ENCODE assay signal across 9 cellular contexts in genomic region chr14:22713631-22713950, GRCh38. TPM values are rescaled to one million over a fixed set of nuclear protein-coding genes. Genes with fewer than 3 reads are reported as not detected.
DNase-seq lines count a peak whose midpoint lies in the region; ATAC-seq, FAIRE-seq and TF ChIP-seq lines count a peak whose summit lies in the region.
"Had no signal": no experiment of that assay in that cellular context is flagged by ENCODE, and none has a peak within 500 bp of the region (broad histone marks: within the 10 kb centered on the region; RNA-seq: fewer than 3 reads in every experiment).

No MANE protein-coding gene starts in this region.

- H3K4me3 Mint-ChIP-seq in CD8-positive, alpha-beta memory T cell: peak overlapping the region; percentile 79 to 91 (median 84)
- H3K4me3 Mint-ChIP-seq in IgD-negative memory B cell: peak overlapping the region; percentile 69 to 95 (median 87)
- peak overlapping the region; percentile 79 to 91 (median 87) for H3K4me3 Mint-ChIP-seq in naive thymus-derived CD8-positive, alpha-beta T cell

- peak overlapping the region; percentile 84 for H2AFZ ChIP-seq in GM12878 (ENCODE audit: control insufficient read depth, low read depth, low read length)

- peak overlapping the region; percentile 38; the same call in 1 of the 2 replicates for H3K9ac ChIP-seq in GM12878 (ENCODE audit: control insufficient read depth, insufficient read depth, low read length)

- no peak for TF ChIP-seq POLR2A in GM12878 (IDR thresholded peaks at IDR 0.05; ENCODE audit: low read depth, low read length)

- CTCF ChIA-PET in CD8-positive, alpha-beta memory T cell (lab: Charles Lee): interaction anchor here (0.7 to 0.9 kb wide), 2 partner anchors 11 to 187 kb away, joined by 4 read pairs; no protein-coding TSS in a partner anchor
- CTCF ChIA-PET in GM12878 (lab: Yijun Ruan, JAX): interaction anchor here (0.9 to 1.0 kb wide), 4 partner anchors 56 to 139 kb away, joined by 3 to 4 read pairs (median 3); no protein-coding TSS in a partner anchor

- no peak for FAIRE-seq in GM12878 (lab: Jason Lieb, UNC)
- FAIRE-seq in small intestine (lab: Jason Lieb, UNC): no peak

- peak overlapping the region; percentile 39 for H3K4me3 ChIP-seq in CD8-positive, alpha-beta memory T cell (ENCODE audit: low read length)
- peak overlapping the region; percentile 70 for H3K4me3 ChIP-seq in GM12878
- H3K4me3 ChIP-seq in H7 (ENCODE audit: insufficient read depth, low read depth, low read length): no peak overlapping the region
- peak overlapping the region in 1 of 2 donors; percentile 28 for H3K4me3 ChIP-seq in small intestine (ENCODE audit: low read depth in 1 of 2, low read length in 2 of 2)

- DNase-seq in CD8-positive, alpha-beta memory T cell: no peak
- DNase-seq in GM12878 (ENCODE audit: low read depth, low spot score) (no peak), H7 (no peak), H4 (ENCODE audit: low spot score) (no peak), small intestine (no peak), caudate nucleus (lab: John Stamatoyannopoulos, UW) (no peak)
- peak in 1 of 10 donors; percentile 2 for DNase-seq in naive thymus-derived CD8-positive, alpha-beta T cell
- DNase-seq: WERI-Rb-1 had no signal

- peaks cover 8 to 15% (median 11%) of the 10 kb centered on the region in 3 donors for H3K4me1 Mint-ChIP-seq in CD8-positive, alpha-beta memory T cell
- H3K4me1 Mint-ChIP-seq in IgD-negative memory B cell: peaks cover 6 to 10% (median 8%) of the 10 kb centered on the region in 3 donors
- peaks cover 4 to 19% (median 11%) of the 10 kb centered on the region in 4 donors for H3K4me1 Mint-ChIP-seq in naive thymus-derived CD8-positive, alpha-beta T cell

- peaks cover 4% of the 10 kb centered on the region for H3K4me1 ChIP-seq in CD8-positive, alpha-beta memory T cell (ENCODE audit: insufficient read depth, low read length)
- H3K4me1 ChIP-seq in GM12878 (ENCODE audit: control insufficient read depth, insufficient read depth, low read length) (peaks cover 3% of the 10 kb centered on the region; the same call in 1 of the 2 replicates), small intestine (ENCODE audit: control insufficient read depth in 2 of 2, insufficient read depth in 1 of 2, low read depth in 1 of 2, low read length in 1 of 2) (peaks cover 2% of the 10 kb centered on the region in 2 donors)

- H3K27me3 Mint-ChIP-seq in CD8-positive, alpha-beta memory T cell: peaks cover 32 to 61% of the 10 kb centered on the region in 2 donors
- peaks cover 14% of the 10 kb centered on the region for H3K27me3 Mint-ChIP-seq in IgD-negative memory B cell
- peaks cover 9 to 43% (median 26%) of the 10 kb centered on the region in 5 donors for H3K27me3 Mint-ChIP-seq in naive thymus-derived CD8-positive, alpha-beta T cell

- ATAC-seq in GM12878: no peak
- ATAC-seq in naive thymus-derived CD8-positive, alpha-beta T cell: no peak

- H3K79me2 ChIP-seq in GM12878 (ENCODE audit: control insufficient read depth, insufficient read depth, low read length): no peaks in the 10 kb centered on the region

- POLR2A ChIA-PET in CD8-positive, alpha-beta memory T cell (lab: Charles Lee): interaction anchor here (0.6 to 0.7 kb wide), 2 partner anchors 333 to 447 kb away, joined by 3 to 6 read pairs; no protein-coding TSS in a partner anchor
- POLR2A ChIA-PET in GM12878 (lab: Charles Lee): interaction anchor here (0.6 to 0.7 kb wide), 6 partner anchors 108 to 496 kb away, joined by 3 to 5 read pairs (median 4); partner anchors contain the start of gene PRMT5
- POLR2A ChIA-PET in naive thymus-derived CD8-positive, alpha-beta T cell (lab: Charles Lee): interaction anchor here (0.6 to 0.7 kb wide), 3 partner anchors 31 to 111 kb away, joined by 3 to 5 read pairs (median 3); no protein-coding TSS in a partner anchor

- intact Hi-C loops in GM12878 (cut with micrococcal nuclease; ENCODE audit: unreplicated experiment): loop anchor here (5.0 kb wide), 2 partner anchors 56 to 126 kb away; partner anchors contain the start of gene DAD1

- H3K9me3 ChIP-seq in CD8-positive, alpha-beta memory T cell (ENCODE audit: low read length): no peaks in the 10 kb centered on the region
- H3K9me3 ChIP-seq in GM12878 (replicated peaks; ENCODE audit: control insufficient read depth, insufficient read depth, low read length) (no peaks in the 10 kb centered on the region), small intestine (ENCODE audit: control insufficient read depth, low read depth) (no peaks in the 10 kb centered on the region)

- no TSS peak for BruUV-seq in GM12878 (replicated peaks; lab: Mats Ljungman, UMichigan)

- no peaks in the 10 kb centered on the region for H3K27me3 ChIP-seq in CD8-positive, alpha-beta memory T cell (ENCODE audit: insufficient read depth, low read length, poor library complexity, severe bottlenecking)
- H3K27me3 ChIP-seq in GM12878 (replicated peaks in 1 of 2; ENCODE audit: control insufficient read depth in 2 of 2, insufficient read depth in 2 of 2, low read length in 1 of 2) (no peaks in the 10 kb centered on the region), H7 (ENCODE audit: control insufficient read depth, insufficient read depth, low read length) (peaks cover 5% of the 10 kb centered on the region; the same call in 1 of the 2 replicates), small intestine (ENCODE audit: control insufficient read depth in 2 of 2, insufficient read depth in 2 of 2, low read length in 2 of 2) (no peaks in the 10 kb centered on the region)

- TF ChIP-seq CTCF in GM12878 (IDR thresholded peaks at IDR 0.05 in 2 of 3, conservative IDR thresholded peaks at IDR 0.05 in 1 of 3; ENCODE audit: control insufficient read depth in 2 of 3, extremely low read depth in 1 of 3, insufficient read depth in 1 of 3, low read depth in 3 of 3, low read length in 3 of 3): no peak

- H3K4me2 ChIP-seq in GM12878 (ENCODE audit: control insufficient read depth, insufficient read depth): peak overlapping the region; percentile 89

- TF ChIP-seq RAD21 in GM12878 (IDR thresholded peaks at IDR 0.05; ENCODE audit: insufficient read depth, low read depth, low read length): no peak

- peaks cover 0 to 2% (median 0%) of the 10 kb centered on the region in 5 donors for H3K9me3 Mint-ChIP-seq in CD8-positive, alpha-beta memory T cell
- peaks cover 0 to 2% (median 0%) of the 10 kb centered on the region in 3 donors for H3K9me3 Mint-ChIP-seq in IgD-negative memory B cell
- H3K9me3 Mint-ChIP-seq in naive thymus-derived CD8-positive, alpha-beta T cell: no peaks in the 10 kb centered on the region

- SMC1A ChIA-PET in GM12878 (lab: Charles Lee; ENCODE audit: uncharacterized antibody, unreplicated experiment): interaction anchor here (0.6 kb wide), 1 partner anchor 242 kb away, joined by 3 read pairs; no protein-coding TSS in a partner anchor

- H3K27ac Mint-ChIP-seq in CD8-positive, alpha-beta memory T cell: peak overlapping the region in 3 of 8 donors; percentile 28 to 85 (median 73)
- peak overlapping the region in 2 of 3 donors; percentile 36 to 86 for H3K27ac Mint-ChIP-seq in IgD-negative memory B cell
- peak overlapping the region in 3 of 10 donors; percentile 42 to 86 (median 64) for H3K27ac Mint-ChIP-seq in naive thymus-derived CD8-positive, alpha-beta T cell

- H3K36me3 ChIP-seq in CD8-positive, alpha-beta memory T cell (ENCODE audit: insufficient read depth, low read length): no peaks in the 10 kb centered on the region
- H3K36me3 ChIP-seq in GM12878 (ENCODE audit: control insufficient read depth in 2 of 2, insufficient read depth in 2 of 2, low read length in 1 of 2): no peaks in the 10 kb centered on the region
- H3K36me3 ChIP-seq in H7 (replicated peaks; ENCODE audit: control insufficient read depth, insufficient read depth, low read length): no peaks in the 10 kb centered on the region
- H3K36me3 ChIP-seq in small intestine (ENCODE audit: control insufficient read depth in 2 of 2, insufficient read depth in 2 of 2, low read length in 2 of 2): no peaks in the 10 kb centered on the region
- H3K36me3 ChIP-seq: WERI-Rb-1 had no signal

- H3K36me3 Mint-ChIP-seq in CD8-positive, alpha-beta memory T cell: no peaks in the 10 kb centered on the region
- no peaks in the 10 kb centered on the region for H3K36me3 Mint-ChIP-seq in IgD-negative memory B cell
- no peaks in the 10 kb centered on the region for H3K36me3 Mint-ChIP-seq in naive thymus-derived CD8-positive, alpha-beta T cell

- 61% methylated on average over 9 of the region's 9 CpGs for WGBS in GM12878 (ENCODE audit: insufficient coverage, insufficient replicate concordance, low lambda C conversion rate, missing lambda C conversion rate)
- WGBS in small intestine, 3 donors: 38 to 68% (median 46%) methylated on average over 9 of the region's 9 CpGs

- no peaks in the 10 kb centered on the region for H4K20me1 ChIP-seq in GM12878 (ENCODE audit: control insufficient read depth, insufficient read depth)

- TF ChIP-seq EP300 in GM12878 (IDR thresholded peaks at IDR 0.05; ENCODE audit: borderline replicate concordance in 1 of 2, control insufficient read depth in 1 of 2, low read depth in 2 of 2, low read length in 2 of 2): no peak

- in situ Hi-C loops in GM12878 (cut with MboI): no loop called here

- no peak overlapping the region for H3K27ac ChIP-seq in CD8-positive, alpha-beta memory T cell (ENCODE audit: low read depth, low read length)
- H3K27ac ChIP-seq in GM12878 (ENCODE audit: control insufficient read depth, insufficient read depth) (no peak overlapping the region; the same call in 1 of the 2 replicates), small intestine (ENCODE audit: low read depth in 1 of 2, low read length in 1 of 2) (no peak overlapping the region), caudate nucleus (ENCODE audit: low read depth, low read length) (no peak overlapping the region)
- H3K27ac ChIP-seq: WERI-Rb-1 had no signal

- RAD21 ChIA-PET in GM12878 (lab: Charles Lee; ENCODE audit: unreplicated experiment): interaction anchor here (0.6 to 1.0 kb wide), 9 partner anchors 13 to 237 kb away, joined by 3 to 6 read pairs (median 3); no protein-coding TSS in a partner anchor

RNA-seq across cellular contexts. Expression of gene OXA1L, which starts 52.9 kb away (rescaled TPM):
- total RNA-seq in CD8-positive, alpha-beta memory T cell: 100 to 1,000 TPM; 126 to 128 TPM
- polyA plus RNA-seq in CD8-positive, alpha-beta memory T cell: 57.3 TPM
- 60.7 TPM for polyA plus RNA-seq in IgD-negative memory B cell
- 115 and 118 TPM in 2 replicates for total RNA-seq in GM12878 (2013; cell fraction: nucleolus; rRNA removed)
- total RNA-seq in GM12878 (2014; rRNA removed): 289 and 292 TPM in 2 replicates
- total RNA-seq in GM12878 (2014; rRNA removed; fragmentation: Illumina TruSeq; extraction: Trizol): 115 and 126 TPM in 2 replicates
- total RNA-seq in GM12878 (2021): 156 and 166 TPM in 2 replicates
- polyA plus RNA-seq in GM12878 (2011; ENCODE audit: low read depth): 174 TPM
- polyA plus RNA-seq in GM12878 (2011; rRNA removed): 197 and 256 TPM in 2 replicates
- polyA plus RNA-seq in GM12878 (2011; cell fraction: cytosol; rRNA removed): 283 and 304 TPM in 2 replicates
- 405 and 422 TPM in 2 replicates for polyA plus RNA-seq in GM12878 (2011; cell fraction: nucleus; rRNA removed)
- polyA plus RNA-seq in GM12878 (2012): 186 and 187 TPM in 2 replicates
- polyA plus RNA-seq in GM12878 (2014; fragmentation: Illumina TruSeq; extraction: Trizol): 214 and 224 TPM in 2 replicates
- polyA plus RNA-seq in GM12878 (2014; fragmentation: Nextera tagmentation; extraction: Ambion mirVana): 100 to 1,000 TPM; 110 to 116 TPM
- polyA plus RNA-seq in GM12878 (2014; rRNA removed): 264 and 284 TPM in 2 replicates
- 100 to 1,000 TPM; 105 to 115 TPM for polyA plus RNA-seq in GM12878 (2016; fragmentation: Nextera tagmentation; extraction: Ambion mirVana)
- polyA minus RNA-seq in GM12878 (2011; rRNA and poly(A)+ RNA removed): 190 and 233 TPM in 2 replicates
- polyA minus RNA-seq in GM12878 (2011; cell fraction: cytosol; rRNA and poly(A)+ RNA removed): 56.3 and 63.2 TPM in 2 replicates
- 118 and 176 TPM in 2 replicates for polyA minus RNA-seq in GM12878 (2011; cell fraction: nucleus; rRNA and poly(A)+ RNA removed)
- total RNA-seq in naive thymus-derived CD8-positive, alpha-beta T cell: 100 to 1,000 TPM; 159 to 166 TPM
- 10 to 100 TPM; 56.3 to 67.4 (median 57.1) TPM for polyA plus RNA-seq in naive thymus-derived CD8-positive, alpha-beta T cell
- 192 and 227 TPM in 2 replicates for total RNA-seq in H7 (2014; rRNA removed; shearing (Covaris generic))
- total RNA-seq in H4 (2014; rRNA removed; shearing (Covaris generic)): 106 and 132 TPM in 2 replicates
- 100 to 1,000 TPM; 101 to 120 (median 115) TPM for polyA plus RNA-seq in small intestine
